In genomic region chr11:833114-833791, GRCh38 we compare ENCODE assay signal across 1 cellular context.
TF ChIP-seq lines count a peak whose summit lies in the region.

No MANE protein-coding gene starts in this region.

TF ChIP-seq in HepG2, 621 proteins besides CTCF, POLR2A, EP300 and RAD21 (continued from another document and continues in another):
- no peak; the same call in 1 of the 2 replicates for TF ChIP-seq SKIL (CRISPR knock-in tag; IDR thresholded peaks at IDR 0.05; ENCODE audit: borderline replicate concordance)
- no peak for TF ChIP-seq ZSCAN31 (CRISPR knock-in tag; IDR thresholded peaks at IDR 0.05; ENCODE audit: low read depth)
- no peak for TF ChIP-seq CBX1 (IDR thresholded peaks at IDR 0.05; ENCODE audit: low read depth)
- TF ChIP-seq PRMT3 (CRISPR knock-in tag; IDR thresholded peaks at IDR 0.05; ENCODE audit: borderline replicate concordance, low read depth): no peak
- TF ChIP-seq NFKBIZ (CRISPR knock-in tag; IDR thresholded peaks at IDR 0.05): no peak
- TF ChIP-seq ZC3H4 (CRISPR knock-in tag; IDR thresholded peaks at IDR 0.05; ENCODE audit: borderline replicate concordance): no peak
- no peak for TF ChIP-seq ZNF513 (CRISPR knock-in tag; conservative IDR thresholded peaks at IDR 0.05)
- TF ChIP-seq CENPBD1 (CRISPR knock-in tag; IDR thresholded peaks at IDR 0.05; ENCODE audit: borderline replicate concordance, low read depth): no peak
- TF ChIP-seq PBX2 (CRISPR knock-in tag; IDR thresholded peaks at IDR 0.05): no peak
- no peak for TF ChIP-seq ZNF512B (CRISPR knock-in tag; IDR thresholded peaks at IDR 0.05; ENCODE audit: borderline replicate concordance)
- no peak for TF ChIP-seq SMC3 (IDR thresholded peaks at IDR 0.05; ENCODE audit: low read length)
- TF ChIP-seq ZNF574 (CRISPR knock-in tag; IDR thresholded peaks at IDR 0.05): 0 out of 2 replicates have a peak, but pooled peaks have one; percentile 17
- TF ChIP-seq NFATC3 (CRISPR knock-in tag; IDR thresholded peaks at IDR 0.05): no peak
- TF ChIP-seq KDM3A (CRISPR knock-in tag; IDR thresholded peaks at IDR 0.05; ENCODE audit: low read depth): no peak
- TF ChIP-seq ZNF296 (CRISPR knock-in tag; conservative IDR thresholded peaks at IDR 0.05): no peak
- no peak for TF ChIP-seq ZBTB7B (CRISPR knock-in tag; IDR thresholded peaks at IDR 0.05)
- no peak for TF ChIP-seq FOXC1 (CRISPR knock-in tag; IDR thresholded peaks at IDR 0.05; ENCODE audit: borderline replicate concordance)
- TF ChIP-seq MTA1 (CRISPR knock-in tag; IDR thresholded peaks at IDR 0.05; ENCODE audit: borderline replicate concordance): no peak
- no peak for TF ChIP-seq ZNF775 (CRISPR knock-in tag; IDR thresholded peaks at IDR 0.05; ENCODE audit: borderline replicate concordance)
- 0 out of 2 replicates have a peak, but pooled peaks have one; percentile 15 for TF ChIP-seq FOXP4 (CRISPR knock-in tag; IDR thresholded peaks at IDR 0.05)
- no peak for TF ChIP-seq ETS1 (CRISPR knock-in tag; IDR thresholded peaks at IDR 0.05)
- TF ChIP-seq TFDP1 (CRISPR knock-in tag; IDR thresholded peaks at IDR 0.05; ENCODE audit: borderline replicate concordance): peak; percentile 18; the same call in 1 of the 2 replicates
- no peak for TF ChIP-seq ZBTB21 (CRISPR knock-in tag; IDR thresholded peaks at IDR 0.05)
- TF ChIP-seq CHCHD3 (CRISPR knock-in tag; IDR thresholded peaks at IDR 0.05): no peak
- no peak for TF ChIP-seq MIXL1 (CRISPR knock-in tag; IDR thresholded peaks at IDR 0.05)
- no peak for TF ChIP-seq ZNF343 (CRISPR knock-in tag; IDR thresholded peaks at IDR 0.05)
- TF ChIP-seq TEAD2 (CRISPR knock-in tag; IDR thresholded peaks at IDR 0.05): no peak
- no peak for TF ChIP-seq ZNF501 (CRISPR knock-in tag; IDR thresholded peaks at IDR 0.05)
- no peak for TF ChIP-seq PCBP1 (IDR thresholded peaks at IDR 0.05; ENCODE audit: borderline replicate concordance, low read depth, low read length)
- no peak for TF ChIP-seq ZNF180 (CRISPR knock-in tag; IDR thresholded peaks at IDR 0.05; ENCODE audit: borderline replicate concordance, low read depth)
- TF ChIP-seq ZNF75D (CRISPR knock-in tag; IDR thresholded peaks at IDR 0.05; ENCODE audit: borderline replicate concordance): no peak
- TF ChIP-seq ZFX (CRISPR knock-in tag; IDR thresholded peaks at IDR 0.05; ENCODE audit: low read depth): peak; percentile 2; the same call in 1 of the 2 replicates
- no peak for TF ChIP-seq HINFP (CRISPR knock-in tag; IDR thresholded peaks at IDR 0.05; ENCODE audit: low read depth)
- no peak for TF ChIP-seq ZNF276 (CRISPR knock-in tag; IDR thresholded peaks at IDR 0.05; ENCODE audit: low read depth)
- 0 out of 2 replicates have a peak, but pooled peaks have one; percentile 31 for TF ChIP-seq JUN (CRISPR knock-in tag; IDR thresholded peaks at IDR 0.05)
- TF ChIP-seq NR1H2 (CRISPR knock-in tag; IDR thresholded peaks at IDR 0.05; ENCODE audit: borderline replicate concordance, low read depth): no peak
- no peak for TF ChIP-seq GTF2F1 (IDR thresholded peaks at IDR 0.05; ENCODE audit: low read length)
- TF ChIP-seq ZSCAN9 (CRISPR knock-in tag; IDR thresholded peaks at IDR 0.05; ENCODE audit: borderline replicate concordance): no peak
- no peak for TF ChIP-seq ZNF460 (CRISPR knock-in tag; IDR thresholded peaks at IDR 0.05; ENCODE audit: borderline replicate concordance)
- peak; percentile 33 for TF ChIP-seq HNRNPLL (IDR thresholded peaks at IDR 0.05; ENCODE audit: low read depth, low read length, poor library complexity, severe bottlenecking)
- TF ChIP-seq ZBTB37 (CRISPR knock-in tag; IDR thresholded peaks at IDR 0.05): no peak
